In genomic region chrX:40261955-40262596, GRCh38 we compare ENCODE assay signal across 17 cellular contexts.
A peak's percentile ranks its signal among the peaks of the same experiment; 100 is the strongest.
DNase-seq lines count a peak whose midpoint lies in the region; ATAC-seq and TF ChIP-seq lines count a peak whose summit lies in the region.
"Had no signal": no experiment of that assay in that cellular context is flagged by ENCODE, and none has a peak within 500 bp of the region (broad histone marks: within the 10 kb centered on the region; RNA-seq: fewer than 3 reads in every experiment).

No MANE protein-coding gene starts in this region.

- H4K20me1 ChIP-seq in HCT116 (ENCODE audit: insufficient read depth): no peaks in the 10 kb centered on the region
- no peaks in the 10 kb centered on the region for H4K20me1 ChIP-seq in MM.1S (ENCODE audit: insufficient read depth, low read length)

- H3K79me2 ChIP-seq in HCT116 (ENCODE audit: insufficient read depth, low read length) (no peaks in the 10 kb centered on the region), MM.1S (ENCODE audit: low read length) (no peaks in the 10 kb centered on the region)

- H3K27me3 ChIP-seq in HCT116 (ENCODE audit: insufficient read depth, low read length): no peaks in the 10 kb centered on the region
- peaks cover 0 to 5% of the 10 kb centered on the region in 2 donors for H3K27me3 ChIP-seq in left lung
- no peaks in the 10 kb centered on the region for H3K27me3 ChIP-seq in skeletal muscle satellite cell (ENCODE audit: control insufficient read depth, insufficient read depth, low read length)
- H3K27me3 ChIP-seq in MM.1S (replicated peaks; ENCODE audit: insufficient read depth, low read length): no peaks in the 10 kb centered on the region

- CTCF ChIA-PET in HCT116 (lab: Charles Lee): no interaction called here

- no peak overlapping the region for H3K4me3 Mint-ChIP-seq in activated T-cell treated with anti-CD3 and anti-CD28 coated beads, Interleukin-2, amount 50 U/mL, for 24 hours

- H3K9me3 Mint-ChIP-seq in activated T-cell treated with anti-CD3 and anti-CD28 coated beads, Interleukin-2, amount 50 U/mL, for 24 hours: no peaks in the 10 kb centered on the region

- H3K4me1 ChIP-seq in HCT116 (ENCODE audit: control insufficient read depth in 1 of 2, insufficient read depth in 2 of 2, low read length in 2 of 2) (peaks cover 10 to 35% of the 10 kb centered on the region in 2 experiments; a peak in 3 of 4 replicates), left lung (peaks cover 3 to 9% of the 10 kb centered on the region in 2 donors), skeletal muscle satellite cell (ENCODE audit: control insufficient read depth, insufficient read depth, low read length) (peaks cover 15% of the 10 kb centered on the region), MM.1S (ENCODE audit: low read length) (no peaks in the 10 kb centered on the region)

- H3K27ac ChIP-seq in HCT116 (ENCODE audit: low read depth, low read length) (peak overlapping the region; percentile 27; the same call in 1 of the 2 replicates), left lung (peak overlapping the region; percentile 60 to 62), MM.1S (ENCODE audit: low read length) (no peak overlapping the region)
- H3K27ac ChIP-seq: VCaP had no signal

- ATAC-seq in HCT116 (no peak), left lung (peak; percentile 58), HG03039 (IDR thresholded peaks at IDR 0.05; ENCODE audit: unreplicated experiment) (no peak), GM21390 (IDR thresholded peaks at IDR 0.05; ENCODE audit: unreplicated experiment) (no peak)
- ATAC-seq: left colon had no signal

- no peak overlapping the region for H2AFZ ChIP-seq in HCT116 (ENCODE audit: low read depth, low read length, poor library complexity, severe bottlenecking)
- H2AFZ ChIP-seq in MM.1S (ENCODE audit: low read length): no peak overlapping the region

- POLR2A ChIA-PET in HCT116 (lab: Charles Lee): interaction anchor here (1.6 kb wide), 1 partner anchor 9 kb away, joined by 3 read pairs; no protein-coding TSS in a partner anchor

- no peak overlapping the region for H3K4me3 ChIP-seq in HCT116 (replicated peaks in 1 of 2; ENCODE audit: low read depth in 1 of 2, low read length in 2 of 2)
- H3K4me3 ChIP-seq in left lung: no peak overlapping the region
- H3K4me3 ChIP-seq in skeletal muscle satellite cell (ENCODE audit: low read length): no peak overlapping the region
- H3K4me3 ChIP-seq in MM.1S (ENCODE audit: low read length): no peak overlapping the region
- H3K4me3 ChIP-seq: skin epidermis had no signal

- no peaks in the 10 kb centered on the region for H3F3A ChIP-seq in MM.1S (ENCODE audit: insufficient read depth, low read length)

- TF ChIP-seq CTCF in HCT116 (IDR thresholded peaks at IDR 0.05 in 2 of 3, conservative IDR thresholded peaks at IDR 0.05 in 1 of 3; ENCODE audit: borderline replicate concordance in 1 of 3, insufficient read depth in 1 of 3, low read depth in 2 of 3, low read length in 2 of 3): no peak
- TF ChIP-seq CTCF in left lung (IDR thresholded peaks at IDR 0.05): no peak
- TF ChIP-seq CTCF in MM.1S (IDR thresholded peaks at IDR 0.05; ENCODE audit: low read length): no peak

- no peaks in the 10 kb centered on the region for H3K36me3 Mint-ChIP-seq in activated T-cell treated with anti-CD3 and anti-CD28 coated beads, Interleukin-2, amount 50 U/mL, for 24 hours (ENCODE audit: low read depth)

- BruUV-seq in HCT116 (replicated peaks; lab: Mats Ljungman, UMichigan): no TSS peak

- no peak for TF ChIP-seq RAD21 in HCT116 (IDR thresholded peaks at IDR 0.05; ENCODE audit: low read depth)

- no peak for TF ChIP-seq POLR2A in HCT116 (IDR thresholded peaks at IDR 0.05; ENCODE audit: borderline replicate concordance, extremely low read depth, insufficient read depth, insufficient read length)

- H3K9ac ChIP-seq in HCT116 (ENCODE audit: low read length) (peak overlapping the region; percentile 5; the same call in 1 of the 2 replicates), skeletal muscle satellite cell (ENCODE audit: low read depth, low read length) (peak overlapping the region; percentile 52), MM.1S (ENCODE audit: low read length) (no peak overlapping the region)

- intact Hi-C loops in HCT116 (cut with micrococcal nuclease) (loop anchor here (10.0 kb wide), 2 partner anchors 87 to 607 kb away; no protein-coding TSS in a partner anchor), left lung (cut with DNase I) (loop anchor here in 1 of 2 donors (10.0 kb wide), 1 partner anchor 107 kb away; no protein-coding TSS in a partner anchor)

- H3K27me3 Mint-ChIP-seq in activated T-cell treated with anti-CD3 and anti-CD28 coated beads, Interleukin-2, amount 50 U/mL, for 24 hours: peaks cover 21% of the 10 kb centered on the region

- H3K9me2 ChIP-seq in HCT116 (ENCODE audit: insufficient read depth): no peaks in the 10 kb centered on the region
- H3K9me2 ChIP-seq in MM.1S (replicated peaks; ENCODE audit: insufficient read depth, low read length): no peaks in the 10 kb centered on the region

- DNase-seq in HCT116 (ENCODE audit: low read depth, low spot score) (no peak), dermis blood vessel endothelial cell (peak; percentile 21), left lung (peak in 1 of 2 donors; percentile 49), MM.1S (no peak)
- no peak for DNase-seq in activated T-cell treated with anti-CD3 and anti-CD28 coated beads, Interleukin-2, amount 50 U/mL, for 24 hours
- DNase-seq: activated naive CD4-positive, alpha-beta T cell treated with Interleukin-2 at 50 U/mL for 16 hours; DMS 273 treated with DMSO at 0.1 percent for 48 hours; GOT3; KG1; left colon; NCI-H146; NCI-H345 had no signal

- H3K27ac Mint-ChIP-seq in activated T-cell treated with anti-CD3 and anti-CD28 coated beads, Interleukin-2, amount 50 U/mL, for 24 hours: no peak overlapping the region

- peaks cover 6% of the 10 kb centered on the region for H3K4me1 Mint-ChIP-seq in activated T-cell treated with anti-CD3 and anti-CD28 coated beads, Interleukin-2, amount 50 U/mL, for 24 hours (ENCODE audit: low read depth)

- RAD21 ChIA-PET in HCT116 (lab: Charles Lee; ENCODE audit: low non-redundant PET in 1 of 2, low total read pairs in 2 of 2, uncharacterized antibody in 2 of 2, unreplicated experiment in 2 of 2): no interaction called here

- peak overlapping the region; percentile 48 for H3K4me2 ChIP-seq in HCT116 (ENCODE audit: low read length)
- H3K4me2 ChIP-seq in skeletal muscle satellite cell (ENCODE audit: low read length): peak overlapping the region; percentile 1
- H3K4me2 ChIP-seq in MM.1S (ENCODE audit: low read depth, low read length): no peak overlapping the region

- H3K36me3 ChIP-seq in HCT116 (ENCODE audit: control insufficient read depth in 1 of 2, insufficient read depth in 2 of 2, low read length in 2 of 2): no peaks in the 10 kb centered on the region
- no peaks in the 10 kb centered on the region for H3K36me3 ChIP-seq in left lung
- no peaks in the 10 kb centered on the region for H3K36me3 ChIP-seq in skeletal muscle satellite cell (ENCODE audit: insufficient read depth, low read length)
- H3K36me3 ChIP-seq in MM.1S (replicated peaks; ENCODE audit: insufficient read depth, low read length): no peaks in the 10 kb centered on the region

- H3K9me3 ChIP-seq in HCT116 (ENCODE audit: control insufficient read depth in 1 of 2, insufficient read depth in 1 of 2, low read depth in 1 of 2, low read length in 2 of 2) (no peaks in the 10 kb centered on the region), left lung (no peaks in the 10 kb centered on the region), skeletal muscle satellite cell (replicated peaks; ENCODE audit: low read length) (no peaks in the 10 kb centered on the region), MM.1S (replicated peaks; ENCODE audit: insufficient read depth, low read length) (no peaks in the 10 kb centered on the region)

TF ChIP-seq in HCT116, 20 proteins besides CTCF, POLR2A, EP300 and RAD21 (continues in another document):
- TF ChIP-seq ZFX (IDR thresholded peaks at IDR 0.05) (no peak), POLR2AphosphoS5 (IDR thresholded peaks at IDR 0.05; ENCODE audit: low read depth, low read length) (no peak), FOSL1 (IDR thresholded peaks at IDR 0.05; ENCODE audit: low read depth) (no peak), EZH2phosphoT487 (IDR thresholded peaks at IDR 0.05; ENCODE audit: borderline replicate concordance) (no peak), ZBTB33 (IDR thresholded peaks at IDR 0.05; ENCODE audit: extremely low read depth, insufficient replicate concordance, low read length) (no peak), TCF7L2 (IDR thresholded peaks at IDR 0.05; ENCODE audit: borderline replicate concordance, extremely low read depth, insufficient read depth, insufficient read length) (no peak), ATF3 (IDR thresholded peaks at IDR 0.05) (no peak)
